In genomic region chr9:136342191-136343120, GRCh38 we compare ENCODE assay signal across 8 cellular contexts. TPM values are rescaled to one million over a fixed set of nuclear protein-coding genes. Genes with fewer than 3 reads are reported as not detected.
DNase-seq lines count a peak whose midpoint lies in the region.

No MANE protein-coding gene starts in this region.

- no peaks in the 10 kb centered on the region for H3K9me3 ChIP-seq in HUES48 (ENCODE audit: control insufficient read depth, insufficient read depth, low read length)

- 0 out of 2 replicates have a peak overlapping the region, but pooled peaks have one; percentile 7 for H3K9ac ChIP-seq in HUES48 (ENCODE audit: low read depth, low read length)

- H3K4me1 ChIP-seq in HUES48 (ENCODE audit: control insufficient read depth, insufficient read depth, low read length), result peaks cover 5% of the 10 kb centered on the region

- peak overlapping the region; percentile 78 for H3K27ac ChIP-seq in HUES48 (ENCODE audit: low read depth, low read length)

- no peaks in the 10 kb centered on the region for H3K27me3 ChIP-seq in HUES48 (ENCODE audit: control insufficient read depth, insufficient read depth, low read length)

- H3K4me3 ChIP-seq in HUES48 (ENCODE audit: low read depth, low read length), result peak overlapping the region; percentile 54

- H3K36me3 ChIP-seq in HUES48 (ENCODE audit: control insufficient read depth, insufficient read depth, low read length), result no peaks in the 10 kb centered on the region

- DNase-seq in AG08395 (ENCODE audit: low spot score) (peak; percentile 81), lung microvascular endothelial cell (ENCODE audit: low read depth in 2 of 2) (peak; percentile 77 to 81), NCI-H510A treated with DMSO at 0.1 percent for 48 hours (lab: John Stamatoyannopoulos, UW) (no peak), NCI-H446 (lab: John Stamatoyannopoulos, UW) (no peak)
- peak; percentile 31 to 32 for DNase-seq in activated CD4-positive, alpha-beta T cell treated with anti-CD3 and anti-CD28 coated beads, Interleukin-2, amount 50 U/mL, for 4 hours
- DNase-seq in effector CD4-positive, alpha-beta T cell, result peak; percentile 20
- peak in 2 of 3 experiments; percentile 32 to 44 for DNase-seq in stimulated activated CD4-positive, alpha-beta T cell treated with anti-CD3 and anti-CD28 coated beads, TNF-alpha, amount 100 ng/mL, for 4 hours (ENCODE audit: low read depth in 3 of 3)

RNA-seq across cellular contexts. Expression of gene GPSM1, which starts 15.1 kb away (rescaled TPM):
- 14.8 and 30.2 TPM in 2 replicates for total RNA-seq in lung microvascular endothelial cell

RNA-seq across cellular contexts. Expression of gene DNLZ, which starts 21.1 kb away (rescaled TPM):
- total RNA-seq in lung microvascular endothelial cell, result 14.6 and 14.9 TPM in 2 replicates

RNA-seq across cellular contexts. Expression of gene CARD9, which starts 31.0 kb away (rescaled TPM):
- total RNA-seq in lung microvascular endothelial cell, result under 0.01 and 0.44 TPM in 2 replicates

RNA-seq across cellular contexts. Expression of gene CCDC187, which starts 38.6 kb away (rescaled TPM):
- not detected in 2 replicates for total RNA-seq in lung microvascular endothelial cell

RNA-seq across cellular contexts. Expression of gene SNAPC4, which starts 57.5 kb away (rescaled TPM):
- total RNA-seq in lung microvascular endothelial cell, result 3.0 and 3.7 TPM in 2 replicates

Comparison
In these comparisons a context has a peak if more than half of its experiments do, and no peak if none do; other contexts are left out.
1. DNase-seq: peak in AG08395 (single experiment), activated CD4-positive, alpha-beta T cell treated with anti-CD3 and anti-CD28 coated beads, Interleukin-2, amount 50 U/mL, for 4 hours (2 of 2), effector CD4-positive, alpha-beta T cell (single experiment), lung microvascular endothelial cell (2 of 2) and stimulated activated CD4-positive, alpha-beta T cell treated with anti-CD3 and anti-CD28 coated beads, TNF-alpha, amount 100 ng/mL, for 4 hours (2 of 3); none in NCI-H510A treated with DMSO at 0.1 percent for 48 hours (single experiment) and NCI-H446 (0 of 2).